In genomic region chr3:119376758-119377157, GRCh38 we compare ENCODE assay signal across 25 cellular contexts.
"Had no signal": no experiment of that assay in that cellular context is flagged by ENCODE, and none has a peak within 500 bp of the region (broad histone marks: within the 10 kb centered on the region; RNA-seq: fewer than 3 reads in every experiment).

No MANE protein-coding gene starts in this region.

- H3K27ac ChIP-seq: cardiac muscle cell had no signal

- H3K27me3 Mint-ChIP-seq: activated B cell treated with CpG ODN at 0.5 μM for 24 hours; activated CD4-positive, alpha-beta T cell treated with anti-CD3 and anti-CD28 coated beads, Interleukin-2, amount 10 ng/mL, durations not matched to agents 24 days and 14 days; activated naive CD8-positive, alpha-beta T cell treated with anti-CD3 and anti-CD28 coated beads, Interleukin-2, amount 50 U/mL, for 24 hours; brain had no signal

- H3K4me1 Mint-ChIP-seq: activated CD4-positive, alpha-beta T cell treated with anti-CD3 and anti-CD28 coated beads, Interleukin-2, amount 10 ng/mL, durations not matched to agents 24 days and 14 days; activated naive CD8-positive, alpha-beta T cell treated with anti-CD3 and anti-CD28 coated beads, Interleukin-2, amount 50 U/mL, for 24 hours; brain had no signal

- H3K27ac Mint-ChIP-seq: activated B cell treated with CpG ODN at 0.5 μM for 24 hours; activated CD4-positive, alpha-beta T cell treated with anti-CD3 and anti-CD28 coated beads, Interleukin-2, amount 10 ng/mL, durations not matched to agents 24 days and 14 days; activated naive CD8-positive, alpha-beta T cell treated with anti-CD3 and anti-CD28 coated beads, Interleukin-2, amount 50 U/mL, for 24 hours; brain; T-helper 1 cell treated with Interleukin-12 subunit alpha and Interleukin-12 subunit beta and Interleukin-4 antibody, amounts not matched to agents 30 μg/mL and 1 μg/mL, for 36 hours had no signal

- H3K36me3 Mint-ChIP-seq: activated naive CD4-positive, alpha-beta T cell treated with anti-CD3 and anti-CD28 coated beads, Interleukin-2, amount 50 U/mL, for 72 hours; brain had no signal

- ATAC-seq: activated naive CD4-positive, alpha-beta T cell treated with anti-CD3 and anti-CD28 coated beads, Interleukin-2, amount 50 U/mL, for 72 hours; activated naive CD8-positive, alpha-beta T cell treated with anti-CD3 and anti-CD28 coated beads, Interleukin-2, amount 50 U/mL, for 24 hours; activated T-cell treated with anti-CD3 and anti-CD28 coated beads, Interleukin-2, amount 50 U/mL, for 4 hours had no signal

- H3K4me3 ChIP-seq: cardiac muscle cell, MG63 had no signal

- H3K36me3 ChIP-seq: MG63 had no signal

- H3K4me3 Mint-ChIP-seq: activated B cell treated with CpG ODN at 0.5 μM for 24 hours; activated CD4-positive, alpha-beta T cell treated with anti-CD3 and anti-CD28 coated beads, Interleukin-2, amount 10 ng/mL, durations not matched to agents 24 days and 14 days; activated naive CD8-positive, alpha-beta T cell treated with anti-CD3 and anti-CD28 coated beads, Interleukin-2, amount 50 U/mL, for 24 hours; activated T-cell treated with anti-CD3 and anti-CD28 coated beads, Interleukin-2, amount 50 U/mL, for 4 hours; brain; T-helper 1 cell treated with Interleukin-12 subunit alpha and Interleukin-12 subunit beta and Interleukin-4 antibody, amounts not matched to agents 30 μg/mL and 1 μg/mL, for 36 hours had no signal

- H3K9me3 Mint-ChIP-seq: activated CD4-positive, alpha-beta T cell treated with anti-CD3 and anti-CD28 coated beads, Interleukin-2, amount 10 ng/mL, durations not matched to agents 24 days and 14 days; activated naive CD4-positive, alpha-beta T cell treated with anti-CD3 and anti-CD28 coated beads, Interleukin-2, amount 50 U/mL, for 72 hours; activated naive CD8-positive, alpha-beta T cell treated with anti-CD3 and anti-CD28 coated beads, Interleukin-2, amount 50 U/mL, for 24 hours; T-helper 1 cell treated with Interleukin-12 subunit alpha and Interleukin-12 subunit beta and Interleukin-4 antibody, amounts not matched to agents 30 μg/mL and 1 μg/mL, for 36 hours had no signal

- H3K27me3 ChIP-seq: cardiac muscle cell, MG63 had no signal

- H3K9me3 ChIP-seq: MG63 had no signal

- DNase-seq: activated B cell treated with CpG ODN at 0.5 μM for 24 hours; activated CD4-positive, alpha-beta T cell treated with anti-CD3 and anti-CD28 coated beads for 1 hour; activated CD4-positive, alpha-beta T cell treated with anti-CD3 and anti-CD28 coated beads, Interleukin-2, amount 10 ng/mL, durations not matched to agents 24 days and 14 days; activated CD4-positive, alpha-beta T cell treated with anti-CD3 and anti-CD28 coated beads, Interleukin-2, amount 50 U/mL, for 48 hours; activated CD8-positive, alpha-beta memory T cell treated with anti-CD3 and anti-CD28 coated beads for 24 hours; activated effector memory CD4-positive, alpha-beta T cell treated with anti-CD3 and anti-CD28 coated beads, Interleukin-2, amount 50 U/mL, for 16 hours; activated naive CD4-positive, alpha-beta T cell treated with Interleukin-2 at 50 U/mL for 16 hours; activated naive CD8-positive, alpha-beta T cell treated with anti-CD3 and anti-CD28 coated beads, Interleukin-2, amount 50 U/mL, for 24 hours; activated T-cell treated with anti-CD3 and anti-CD28 coated beads, Interleukin-2, amount 50 U/mL, for 4 hours; amygdala; cerebellar nuclear complex; KG1; MG63; MV-4-11; NCI-H1092 treated with DMSO at 0.1 percent for 48 hours; NCI-H1417 treated with DMSO at 0.1 percent for 48 hours; NCI-H1694; NCI-H2029; NCI-H524; SHP77 treated with DMSO at 0.1 percent for 48 hours; T-helper 9 cell had no signal
